In genomic region chr1:19596719-19597462, GRCh38 we compare ENCODE assay signal across 8 cellular contexts. TPM values are rescaled to one million over a fixed set of nuclear protein-coding genes. Genes with fewer than 3 reads are reported as not detected.
DNase-seq lines count a peak whose midpoint lies in the region; ATAC-seq and TF ChIP-seq lines count a peak whose summit lies in the region.

No MANE protein-coding gene starts in this region.

- H3K4me1 ChIP-seq in PC-3 (ENCODE audit: insufficient read depth, low read length), result peaks cover 19% of the 10 kb centered on the region

- peak overlapping the region; percentile 88 for H2AFZ ChIP-seq in PC-3 (ENCODE audit: low read length)

- peaks cover 48% of the 10 kb centered on the region for H3K36me3 Mint-ChIP-seq in activated T-cell treated with anti-CD3 and anti-CD28 coated beads, Interleukin-2, amount 50 U/mL, for 24 hours (ENCODE audit: low read depth)

- peak overlapping the region; percentile 100 for H3K9ac ChIP-seq in PC-3 (ENCODE audit: low read length)

- CTCF ChIA-PET in PC-3 (lab: Charles Lee), result interaction anchor here (1.0 kb wide), 1 partner anchor 57 kb away, joined by 3 read pairs; no protein-coding TSS in a partner anchor

- H3K9me3 ChIP-seq in PC-3 (ENCODE audit: low read length), result no peaks in the 10 kb centered on the region

- no peaks in the 10 kb centered on the region for H3F3A ChIP-seq in PC-3 (ENCODE audit: low read length, unreplicated experiment)

- H3K27ac Mint-ChIP-seq in activated T-cell treated with anti-CD3 and anti-CD28 coated beads, Interleukin-2, amount 50 U/mL, for 24 hours, result peak overlapping the region; percentile 99

- H4K20me1 ChIP-seq in PC-3 (ENCODE audit: low read length), result peaks cover 3% of the 10 kb centered on the region; the same call in 1 of the 2 replicates

- POLR2A ChIA-PET in PC-3 (lab: Charles Lee; ENCODE audit: unreplicated experiment), result no interaction called here

- peak overlapping the region; percentile 92 for H3K4me3 Mint-ChIP-seq in activated T-cell treated with anti-CD3 and anti-CD28 coated beads, Interleukin-2, amount 50 U/mL, for 24 hours

- peak; percentile 99 for DNase-seq in DMS53 (lab: John Stamatoyannopoulos, UW)
- peak; percentile 94 for DNase-seq in Jurkat, Clone E6-1 (ENCODE audit: low read depth, low spot score)
- peak; percentile 96 for DNase-seq in PC-3
- peak; percentile 95 for DNase-seq in activated T-cell treated with anti-CD3 and anti-CD28 coated beads, Interleukin-2, amount 50 U/mL, for 24 hours
- DNase-seq in erythroblast (lab: John Stamatoyannopoulos, UW), result peak; percentile 97
- DNase-seq in mucosa of gallbladder (ENCODE audit: low spot score), result peak; percentile 98
- peak; percentile 94 for DNase-seq in stimulated activated CD8-positive, alpha-beta memory T cell treated with anti-CD3 and anti-CD28 coated beads, Interleukin-4, amount 100 ng/mL, for 24 hours (ENCODE audit: low read depth)

- peak overlapping the region; percentile 79 for H3K27ac ChIP-seq in PC-3 (ENCODE audit: low read length)

- peak; percentile 80 for ATAC-seq in GM21717 (IDR thresholded peaks at IDR 0.05; ENCODE audit: unreplicated experiment)
- peak; percentile 94 for ATAC-seq in PC-3

- H3K4me2 ChIP-seq in PC-3 (ENCODE audit: low read length), result peak overlapping the region; percentile 89

- no peaks in the 10 kb centered on the region for H3K27me3 Mint-ChIP-seq in activated T-cell treated with anti-CD3 and anti-CD28 coated beads, Interleukin-2, amount 50 U/mL, for 24 hours

- H3K9me2 ChIP-seq in PC-3 (replicated peaks; ENCODE audit: low read length), result no peaks in the 10 kb centered on the region

- intact Hi-C loops in PC-3 (cut with micrococcal nuclease), result loop anchor here (1.0 to 2.0 kb wide), 2 partner anchors 46 to 110 kb away; no protein-coding TSS in a partner anchor

- peaks cover 52% of the 10 kb centered on the region for H3K79me2 ChIP-seq in PC-3 (ENCODE audit: low read length)

- peaks cover 53% of the 10 kb centered on the region for H3K4me1 Mint-ChIP-seq in activated T-cell treated with anti-CD3 and anti-CD28 coated beads, Interleukin-2, amount 50 U/mL, for 24 hours (ENCODE audit: low read depth)

- H3K27me3 ChIP-seq in PC-3 (ENCODE audit: low read length), result no peaks in the 10 kb centered on the region

- H3K36me3 ChIP-seq in PC-3 (ENCODE audit: low read depth, low read length), result peaks cover 12% of the 10 kb centered on the region; the same call in 1 of the 2 replicates

- H3K4me3 ChIP-seq in Jurkat, Clone E6-1 (ENCODE audit: low read length), result peak overlapping the region; percentile 84
- H3K4me3 ChIP-seq in PC-3 (ENCODE audit: low read length), result peak overlapping the region; percentile 90

- TF ChIP-seq CTCF in PC-3 (conservative IDR thresholded peaks at IDR 0.05; ENCODE audit: low read depth, low read length), result no peak

- no peaks in the 10 kb centered on the region for H3K9me3 Mint-ChIP-seq in activated T-cell treated with anti-CD3 and anti-CD28 coated beads, Interleukin-2, amount 50 U/mL, for 24 hours

- no TSS peak for BruUV-seq in PC-3 (replicated peaks; lab: Mats Ljungman, UMichigan)

- peak; percentile 88 for TF ChIP-seq POLR2A in erythroblast (IDR thresholded peaks at IDR 0.05; ENCODE audit: low read length)

RNA-seq across cellular contexts. Expression of gene NBL1, which starts 47.2 kb away (rescaled TPM):
- 25.4 TPM for polyA plus RNA-seq in Jurkat, Clone E6-1 (2012; ENCODE audit: insufficient read depth, insufficient read length)
- total RNA-seq in PC-3 (2014; rRNA removed) (117 and 141 TPM in 2 replicates), mucosa of gallbladder (154 TPM)

Comparison
In these comparisons a context has a peak if more than half of its experiments do, and no peak if none do; other contexts are left out.
1. Peak in every context shown above with its lines: DNase-seq, ATAC-seq, H3K4me3 ChIP-seq and H3K27ac ChIP-seq.